ENCODE assay signal across 24 cellular contexts in the genomic region with DNA sequence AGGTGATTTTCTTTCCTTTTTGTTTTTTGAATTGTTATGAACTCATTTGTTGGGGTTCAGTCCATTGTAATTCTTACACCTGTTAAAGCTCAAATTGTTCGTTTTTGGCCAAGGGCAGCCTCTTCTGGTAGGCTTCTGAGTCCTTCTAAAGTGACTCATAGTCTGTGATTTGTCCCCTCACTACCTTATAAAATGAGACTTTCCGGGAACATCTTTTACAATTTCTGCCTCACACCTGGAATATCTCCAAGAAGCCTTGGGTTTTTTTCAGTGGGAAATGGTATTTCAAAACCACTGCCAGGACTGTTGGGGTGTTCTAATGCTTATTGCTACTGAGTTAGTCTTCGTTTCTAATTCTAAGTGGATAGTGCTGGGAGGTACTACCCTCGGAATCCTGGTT. TPM values are rescaled to one million over a fixed set of nuclear protein-coding genes. Genes with fewer than 3 reads are reported as not detected.
A peak's percentile ranks its signal among the peaks of the same experiment; 100 is the strongest.
DNase-seq lines count a peak whose midpoint lies in the region; TF ChIP-seq lines count a peak whose summit lies in the region.
"Had no signal": no experiment of that assay in that cellular context is flagged by ENCODE, and none has a peak within 500 bp of the region (broad histone marks: within the 10 kb centered on the region; RNA-seq: fewer than 3 reads in every experiment).

No MANE protein-coding gene starts in this region.

- CTCF ChIA-PET in GM10248 (lab: Yijun Ruan, JAX): no interaction called here
- CTCF ChIA-PET in RWPE1 (lab: Yijun Ruan, JAX): no interaction called here

- H3K27me3 ChIP-seq in H9 (ENCODE audit: insufficient read depth, low read length): no peaks in the 10 kb centered on the region
- H3K27me3 ChIP-seq: cardiac muscle cell, foreskin keratinocyte, upper lobe of right lung had no signal

- H4K91ac ChIP-seq in H9 (ENCODE audit: insufficient read length, low read depth, low read length): no peak overlapping the region

- H3K4me1 ChIP-seq in H9 (ENCODE audit: insufficient read depth, low read length): peaks cover 12% of the 10 kb centered on the region; the same call in 1 of the 2 replicates
- H3K4me1 ChIP-seq: foreskin keratinocyte, upper lobe of right lung had no signal

- H3K23me2 ChIP-seq in H9 (ENCODE audit: insufficient read length, low read depth, low read length, poor library complexity, severe bottlenecking): no peaks in the 10 kb centered on the region

- no peak overlapping the region for H3K23ac ChIP-seq in H9 (ENCODE audit: insufficient read length, low read depth, low read length)

- no peak overlapping the region for H3K4me2 ChIP-seq in H9 (ENCODE audit: insufficient read depth, insufficient read length, low read length)

- H3K4me3 ChIP-seq in cardiac fibroblast (replicated peaks in 1 of 2; ENCODE audit: low read depth in 2 of 2, low read length in 2 of 2): no peak overlapping the region
- H3K4me3 ChIP-seq: cardiac muscle cell, upper lobe of right lung had no signal

- H3K4me3 Mint-ChIP-seq in H9 (no peak overlapping the region), glutamatergic neuron (ENCODE audit: unreplicated experiment) (no peak overlapping the region)
- H3K4me3 Mint-ChIP-seq in activated naive CD8-positive, alpha-beta T cell treated with anti-CD3 and anti-CD28 coated beads for 36 hours: no peak overlapping the region
- H3K4me3 Mint-ChIP-seq: activated naive CD8-positive, alpha-beta T cell treated with anti-CD3 and anti-CD28 coated beads, Interleukin-2, amount 50 U/mL, for 24 hours; CD14-positive monocyte; naive B cell; stimulated activated naive CD8-positive, alpha-beta T cell treated with anti-CD3 and anti-CD28 coated beads, Interleukin-15, amount 100 ng/mL, for 72 hours had no signal

- H3K14ac ChIP-seq in H9 (ENCODE audit: insufficient read depth, low read length): no peak overlapping the region

- H3K9me3 ChIP-seq in H9 (ENCODE audit: control insufficient read depth, low read depth, low read length): no peaks in the 10 kb centered on the region
- H3K9me3 ChIP-seq: upper lobe of right lung had no signal

- no peak overlapping the region for H2AFZ ChIP-seq in H9 (ENCODE audit: low read length)

- no peak overlapping the region for H2BK12ac ChIP-seq in H9 (ENCODE audit: insufficient read length, low read depth, low read length)

- DNase-seq in AG08395 (ENCODE audit: low spot score): peak; percentile 17
- no peak for DNase-seq in H9
- DNase-seq in cardiac fibroblast (ENCODE audit: low read depth in 2 of 2): peak; percentile 22 to 44
- peak; percentile 14 for DNase-seq in pons (ENCODE audit: low spot score)
- no peak for DNase-seq in activated naive CD8-positive, alpha-beta T cell treated with anti-CD3 and anti-CD28 coated beads for 36 hours
- no peak for DNase-seq in glutamatergic neuron
- no peak for DNase-seq in GM10248 (ENCODE audit: extremely low spot score)
- DNase-seq in RWPE1 (ENCODE audit: low spot score): no peak
- DNase-seq: activated CD4-positive, alpha-beta T cell treated with anti-CD3 and anti-CD28 coated beads, Interleukin-2, amount 50 U/mL, for 48 hours; activated CD4-positive, CD25-positive, alpha-beta regulatory T cell; activated CD8-positive, alpha-beta memory T cell treated with anti-CD3 and anti-CD28 coated beads, Interleukin-2, amount 50 U/mL, for 48 hours; activated naive CD8-positive, alpha-beta T cell treated with anti-CD3 and anti-CD28 coated beads, Interleukin-2, amount 50 U/mL, for 24 hours; foreskin keratinocyte; IMR-90; mesenchymal stem cell; naive B cell; NCI-H1417; NCI-H510A treated with DMSO at 0.1 percent for 48 hours; nucleus accumbens; stimulated activated naive CD8-positive, alpha-beta T cell treated with anti-CD3 and anti-CD28 coated beads, Interleukin-15, amount 100 ng/mL, for 72 hours; upper lobe of right lung had no signal

- H2BK5ac ChIP-seq in H9 (ENCODE audit: insufficient read length, low read length): no peak overlapping the region

- no peak overlapping the region for H3T11ph ChIP-seq in H9 (ENCODE audit: low read length)

- peaks cover 58 to 67% of the 10 kb centered on the region in 2 experiments for H3K4me1 Mint-ChIP-seq in H9
- H3K4me1 Mint-ChIP-seq in activated naive CD8-positive, alpha-beta T cell treated with anti-CD3 and anti-CD28 coated beads for 36 hours: peaks cover 7% of the 10 kb centered on the region
- peaks cover 4% of the 10 kb centered on the region for H3K4me1 Mint-ChIP-seq in glutamatergic neuron (ENCODE audit: low read depth, unreplicated experiment)
- H3K4me1 Mint-ChIP-seq: activated naive CD8-positive, alpha-beta T cell treated with anti-CD3 and anti-CD28 coated beads, Interleukin-2, amount 50 U/mL, for 24 hours; CD14-positive monocyte; stimulated activated naive CD8-positive, alpha-beta T cell treated with anti-CD3 and anti-CD28 coated beads, Interleukin-15, amount 100 ng/mL, for 72 hours had no signal

- H3K9me3 Mint-ChIP-seq in H9: no peaks in the 10 kb centered on the region
- H3K9me3 Mint-ChIP-seq in activated naive CD8-positive, alpha-beta T cell treated with anti-CD3 and anti-CD28 coated beads for 36 hours: no peaks in the 10 kb centered on the region
- H3K9me3 Mint-ChIP-seq in glutamatergic neuron (ENCODE audit: unreplicated experiment): no peaks in the 10 kb centered on the region
- H3K9me3 Mint-ChIP-seq: activated naive CD8-positive, alpha-beta T cell treated with anti-CD3 and anti-CD28 coated beads, Interleukin-2, amount 50 U/mL, for 24 hours; activated T-helper 2 cell treated with anti-CD3 and anti-CD28 coated beads, Interferon-gamma antibody, Interleukin-2, Interleukin-4, amounts not matched to agents 10 μg/mL and 5 μg/mL and 100 μg/mL, durations not matched to agents 14 hours and 24 hours and 36 hours; stimulated activated naive CD8-positive, alpha-beta T cell treated with anti-CD3 and anti-CD28 coated beads, Interleukin-15, amount 100 ng/mL, for 72 hours had no signal

- H3K79me2 ChIP-seq in H9 (ENCODE audit: insufficient read depth, low read length): peaks cover 68% of the 10 kb centered on the region

- no peak overlapping the region for H3K27ac ChIP-seq in H9 (ENCODE audit: insufficient read length, low read depth, low read length)
- no peak overlapping the region for H3K27ac ChIP-seq in RWPE1
- H3K27ac ChIP-seq: cardiac muscle cell, foreskin keratinocyte, upper lobe of right lung had no signal

- H3K18ac ChIP-seq in H9 (ENCODE audit: insufficient read length, low read depth, low read length): no peak overlapping the region

- H2BK15ac ChIP-seq in H9 (ENCODE audit: low read depth, low read length): no peak overlapping the region

- H3K27ac Mint-ChIP-seq in H9 (peak overlapping the region in 2 of 3 experiments; percentile 9 to 20; a peak in 1 of 7 replicates), glutamatergic neuron (ENCODE audit: unreplicated experiment) (no peak overlapping the region)
- H3K27ac Mint-ChIP-seq in activated naive CD8-positive, alpha-beta T cell treated with anti-CD3 and anti-CD28 coated beads for 36 hours: no peak overlapping the region
- H3K27ac Mint-ChIP-seq: activated naive CD8-positive, alpha-beta T cell treated with anti-CD3 and anti-CD28 coated beads, Interleukin-2, amount 50 U/mL, for 24 hours; activated T-helper 2 cell treated with anti-CD3 and anti-CD28 coated beads, Interferon-gamma antibody, Interleukin-2, Interleukin-4, amounts not matched to agents 10 μg/mL and 5 μg/mL and 100 μg/mL, durations not matched to agents 14 hours and 24 hours and 36 hours; CD14-positive monocyte; naive B cell; stimulated activated naive CD8-positive, alpha-beta T cell treated with anti-CD3 and anti-CD28 coated beads, Interleukin-15, amount 100 ng/mL, for 72 hours had no signal

- no peak overlapping the region for H3K9ac ChIP-seq in H9 (ENCODE audit: extremely low read depth, insufficient read length, low read length)

- TF ChIP-seq CTCF in H9 (conservative IDR thresholded peaks at IDR 0.05) (no peak), cardiac fibroblast (IDR thresholded peaks at IDR 0.05; ENCODE audit: low read depth, low read length) (no peak), glutamatergic neuron (IDR thresholded peaks at IDR 0.05; ENCODE audit: partially characterized antibody, unreplicated experiment) (no peak), GM10248 (IDR thresholded peaks at IDR 0.05; ENCODE audit: control extremely low read depth, extremely low read depth, low read depth, missing control alignments) (no peak), RWPE1 (conservative IDR thresholded peaks at IDR 0.05; ENCODE audit: low read depth) (no peak)

- no peak overlapping the region for H2AK5ac ChIP-seq in H9 (ENCODE audit: insufficient read length, low read length)

- no peak overlapping the region for H4K5ac ChIP-seq in H9 (ENCODE audit: insufficient read length, low read depth, low read length)

- no peak overlapping the region for H3K4ac ChIP-seq in H9 (ENCODE audit: low read depth, low read length)

- no CpG with 5 or more reads among the region's 4 CpGs for WGBS in H9 (ENCODE audit: extremely low coverage, insufficient read length, low lambda C conversion rate)

- H4K20me1 ChIP-seq in H9 (ENCODE audit: control insufficient read depth, insufficient read depth, insufficient read length): no peaks in the 10 kb centered on the region

- peaks cover 5% of the 10 kb centered on the region for H3K79me1 ChIP-seq in H9 (ENCODE audit: insufficient read depth, low read depth, low read length, poor library complexity, severe bottlenecking)

- POLR2A ChIA-PET in GM10248 (lab: Yijun Ruan, JAX): no interaction called here
- POLR2A ChIA-PET in RWPE1 (lab: Yijun Ruan, JAX; ENCODE audit: low non-redundant PET): no interaction called here

- H3K56ac ChIP-seq in H9 (ENCODE audit: insufficient read length, low read depth, low read length): no peak overlapping the region

- no peak overlapping the region for H4K8ac ChIP-seq in H9 (replicated peaks; ENCODE audit: insufficient read length, low read depth, low read length)

- no peak overlapping the region for H2BK20ac ChIP-seq in H9 (ENCODE audit: low read depth, low read length, poor library complexity, severe bottlenecking)

- no peak overlapping the region for H2BK120ac ChIP-seq in H9 (ENCODE audit: low read depth, low read length, poor library complexity, severe bottlenecking)

- no peaks in the 10 kb centered on the region for H3K27me3 Mint-ChIP-seq in H9 (ENCODE audit: low read depth)
- no peaks in the 10 kb centered on the region for H3K27me3 Mint-ChIP-seq in activated naive CD8-positive, alpha-beta T cell treated with anti-CD3 and anti-CD28 coated beads for 36 hours
- no peaks in the 10 kb centered on the region for H3K27me3 Mint-ChIP-seq in glutamatergic neuron (ENCODE audit: unreplicated experiment)
- H3K27me3 Mint-ChIP-seq: stimulated activated naive CD8-positive, alpha-beta T cell treated with anti-CD3 and anti-CD28 coated beads, Interleukin-15, amount 100 ng/mL, for 72 hours had no signal

- H3K36me3 Mint-ChIP-seq in H9 (ENCODE audit: insufficient read depth in 1 of 3, low read depth in 3 of 3) (peaks cover 8 to 29% (median 21%) of the 10 kb centered on the region in 3 experiments), glutamatergic neuron (ENCODE audit: unreplicated experiment) (no peaks in the 10 kb centered on the region)
- H3K36me3 Mint-ChIP-seq in activated naive CD8-positive, alpha-beta T cell treated with anti-CD3 and anti-CD28 coated beads for 36 hours: no peaks in the 10 kb centered on the region
- H3K36me3 Mint-ChIP-seq: CD14-positive monocyte had no signal

RNA-seq across cellular contexts. Expression of gene BMPR1A, which starts 56.7 kb away (rescaled TPM):
- total RNA-seq in H9 (2021): 138 and 145 TPM in 2 replicates
- total RNA-seq in activated naive CD8-positive, alpha-beta T cell treated with anti-CD3 and anti-CD28 coated beads for 36 hours: 1 to 10 TPM; 7.5 to 8.4 TPM
- 27.7 TPM for total RNA-seq in glutamatergic neuron (ENCODE audit: unreplicated experiment)

Comparison
In these comparisons a context has a peak if more than half of its experiments do, and no peak if none do; other contexts are left out.
1. DNase-seq: peak in AG08395 (single experiment), cardiac fibroblast (2 of 2) and pons (single experiment); none in H9 (single experiment), activated naive CD8-positive, alpha-beta T cell treated with anti-CD3 and anti-CD28 coated beads for 36 hours (single experiment), glutamatergic neuron (single experiment), GM10248 (single experiment) and RWPE1 (single experiment).
2. H3K27ac Mint-ChIP-seq: peak in H9 (2 of 3); none in activated naive CD8-positive, alpha-beta T cell treated with anti-CD3 and anti-CD28 coated beads for 36 hours (single experiment) and glutamatergic neuron (single experiment).